28 cellular contexts compared by ENCODE assay signal in genomic region chr12:67789266-67789665, GRCh38.
"Had no signal": no experiment of that assay in that cellular context is flagged by ENCODE, and none has a peak within 500 bp of the region (broad histone marks: within the 10 kb centered on the region; RNA-seq: fewer than 3 reads in every experiment).

No MANE protein-coding gene starts in this region.

- H3K9me3 ChIP-seq: gastrocnemius medialis, left lung, ovary, right lobe of liver, suprapubic skin, transverse colon, upper lobe of right lung, uterus had no signal

- H3K4me1 ChIP-seq: left lung, right lobe of liver, suprapubic skin, transverse colon, upper lobe of right lung, uterus had no signal

- H3K27ac ChIP-seq: heart left ventricle, hepatocyte, left lung, ovary, right lobe of liver, suprapubic skin, transverse colon, upper lobe of right lung, uterus had no signal

- H3K4me3 ChIP-seq: gastrocnemius medialis, heart left ventricle, hepatocyte, left lung, ovary, right lobe of liver, smooth muscle cell, suprapubic skin, transverse colon, upper lobe of right lung, uterus had no signal

- H3K27me3 ChIP-seq: gastrocnemius medialis, heart left ventricle, hepatocyte, left lung, ovary, right lobe of liver, suprapubic skin, transverse colon, upper lobe of right lung, uterus had no signal

- ATAC-seq: esophagus mucosa; gastrocnemius medialis; heart left ventricle; left cardiac atrium; left lung; natural killer cell; right lobe of liver; stimulated activated naive CD8-positive, alpha-beta T cell treated with anti-CD3 and anti-CD28 coated beads, Interleukin-15, amount 100 ng/mL, for 72 hours; upper lobe of right lung had no signal

- H3K4me2 ChIP-seq: hepatocyte, smooth muscle cell had no signal

- H3K36me3 ChIP-seq: gastrocnemius medialis, heart left ventricle, left lung, ovary, right lobe of liver, suprapubic skin, transverse colon, upper lobe of right lung, uterus had no signal

- DNase-seq: cortex of kidney; effector CD4-positive, alpha-beta T cell; foreskin fibroblast; gastrocnemius medialis; heart left ventricle; kidney; left cardiac atrium; left lung; mesendoderm; midbrain; natural killer cell; occipital lobe; ovary; posterior cingulate gyrus; right lobe of liver; stimulated activated CD4-positive, alpha-beta T cell treated with anti-CD3 and anti-CD28 coated beads, Interleukin-12 subunit alpha, Interleukin-12 subunit beta, amount 100 ng/mL, for 4 hours; stimulated activated CD4-positive, alpha-beta T cell treated with anti-CD3 and anti-CD28 coated beads, Interleukin-1b, Interleukin-23, amount 100 ng/mL, for 48 hours; stimulated activated CD4-positive, alpha-beta T cell treated with anti-CD3 and anti-CD28 coated beads, Interleukin-4, amount 100 ng/mL, for 1 hour; stimulated activated CD8-positive, alpha-beta memory T cell treated with anti-CD3 and anti-CD28 coated beads, Interleukin-4, amount 100 ng/mL, for 48 hours; stimulated activated naive CD4-positive, alpha-beta T cell; stimulated activated naive CD8-positive, alpha-beta T cell treated with anti-CD3 and anti-CD28 coated beads, Interleukin-15, amount 100 ng/mL, for 72 hours; transverse colon; upper lobe of right lung; uterus had no signal

- H2AFZ ChIP-seq: hepatocyte had no signal

- H3K79me2 ChIP-seq: hepatocyte had no signal
